1 cellular context compared by ENCODE assay signal in genomic region chr4:104494822-104495559, GRCh38.
TF ChIP-seq lines count a peak whose summit lies in the region.

Gene CXXC4, minus strand, starts transcription at chr4:104494894. Its CDS starts 3,092 bp downstream, at chr4:104491802.

TF ChIP-seq in GM12878, 131 proteins besides CTCF, POLR2A, EP300 and RAD21 (continued from another document):
- TF ChIP-seq, protein P1, sequence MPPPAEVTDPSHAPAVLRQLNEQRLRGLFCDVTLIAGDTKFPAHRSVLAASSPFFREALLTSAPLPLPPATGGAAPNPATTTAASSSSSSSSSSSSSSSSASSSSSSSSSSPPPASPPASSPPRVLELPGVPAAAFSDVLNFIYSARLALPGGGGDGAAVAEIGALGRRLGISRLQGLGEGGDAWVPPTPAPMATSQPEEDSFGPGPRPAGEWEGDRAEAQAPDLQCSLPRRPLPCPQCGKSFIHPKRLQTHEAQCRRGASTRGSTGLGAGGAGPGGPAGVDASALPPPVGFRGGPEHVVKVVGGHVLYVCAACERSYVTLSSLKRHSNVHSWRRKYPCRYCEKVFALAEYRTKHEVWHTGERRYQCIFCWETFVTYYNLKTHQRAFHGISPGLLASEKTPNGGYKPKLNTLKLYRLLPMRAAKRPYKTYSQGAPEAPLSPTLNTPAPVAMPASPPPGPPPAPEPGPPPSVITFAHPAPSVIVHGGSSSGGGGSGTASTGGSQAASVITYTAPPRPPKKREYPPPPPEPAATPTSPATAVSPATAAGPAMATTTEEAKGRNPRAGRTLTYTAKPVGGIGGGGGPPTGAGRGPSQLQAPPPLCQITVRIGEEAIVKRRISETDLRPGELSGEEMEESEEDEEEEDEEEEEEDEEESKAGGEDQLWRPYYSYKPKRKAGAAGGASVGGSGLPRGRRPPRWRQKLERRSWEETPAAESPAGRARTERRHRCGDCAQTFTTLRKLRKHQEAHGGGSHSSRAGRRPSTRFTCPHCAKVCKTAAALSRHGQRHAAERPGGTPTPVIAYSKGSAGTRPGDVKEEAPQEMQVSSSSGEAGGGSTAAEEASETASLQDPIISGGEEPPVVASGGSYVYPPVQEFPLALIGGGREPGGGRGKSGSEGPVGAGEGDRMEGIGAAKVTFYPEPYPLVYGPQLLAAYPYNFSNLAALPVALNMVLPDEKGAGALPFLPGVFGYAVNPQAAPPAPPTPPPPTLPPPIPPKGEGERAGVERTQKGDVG (CRISPR knock-in tag; IDR thresholded peaks at IDR 0.05) = no peak
- TF ChIP-seq RFX5 (IDR thresholded peaks at IDR 0.05; ENCODE audit: low read depth, low read length) = no peak
- TF ChIP-seq DPF2 (IDR thresholded peaks at IDR 0.05) = no peak
- TF ChIP-seq SIN3A (IDR thresholded peaks at IDR 0.05; ENCODE audit: low read depth, low read length) = peak; percentile 21; the same call in 1 of the 2 replicates
- TF ChIP-seq CREM (IDR thresholded peaks at IDR 0.05; ENCODE audit: low read depth) = peak; percentile 81
- TF ChIP-seq, protein P2, sequence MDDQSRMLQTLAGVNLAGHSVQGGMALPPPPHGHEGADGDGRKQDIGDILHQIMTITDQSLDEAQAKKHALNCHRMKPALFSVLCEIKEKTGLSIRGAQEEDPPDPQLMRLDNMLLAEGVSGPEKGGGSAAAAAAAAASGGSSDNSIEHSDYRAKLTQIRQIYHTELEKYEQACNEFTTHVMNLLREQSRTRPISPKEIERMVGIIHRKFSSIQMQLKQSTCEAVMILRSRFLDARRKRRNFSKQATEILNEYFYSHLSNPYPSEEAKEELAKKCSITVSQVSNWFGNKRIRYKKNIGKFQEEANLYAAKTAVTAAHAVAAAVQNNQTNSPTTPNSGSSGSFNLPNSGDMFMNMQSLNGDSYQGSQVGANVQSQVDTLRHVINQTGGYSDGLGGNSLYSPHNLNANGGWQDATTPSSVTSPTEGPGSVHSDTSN (IDR thresholded peaks at IDR 0.05; ENCODE audit: insufficient replicate concordance, low read depth, low read length) = no peak
- TF ChIP-seq JUNB (IDR thresholded peaks at IDR 0.05) = no peak
- TF ChIP-seq HDAC6 (IDR thresholded peaks at IDR 0.05; ENCODE audit: unreplicated experiment) = no peak
- no peak for TF ChIP-seq ASH2L (IDR thresholded peaks at IDR 0.05; ENCODE audit: borderline replicate concordance, low read depth)
- TF ChIP-seq CBX3 (IDR thresholded peaks at IDR 0.05; ENCODE audit: borderline replicate concordance, low read depth) = no peak
- TF ChIP-seq FOXM1 (IDR thresholded peaks at IDR 0.05; ENCODE audit: low read depth, low read length) = no peak
- TF ChIP-seq POLR2AphosphoS5 (IDR thresholded peaks at IDR 0.05; ENCODE audit: low read length) = peak; percentile 88
- TF ChIP-seq TCF12 (IDR thresholded peaks at IDR 0.05; ENCODE audit: low read depth, low read length) = peak; percentile 65
- TF ChIP-seq BHLHE40 (IDR thresholded peaks at IDR 0.05; ENCODE audit: borderline replicate concordance in 1 of 2, low read depth in 2 of 2, low read length in 1 of 2) = peak; percentile 60 to 65
- no peak for TF ChIP-seq RBBP5 (conservative IDR thresholded peaks at IDR 0.05)
TF ChIP-seq in GM12878: peak in this region for 43.
